Comparison of ENCODE assay signal across 7 cellular contexts in genomic region chrX:52541051-52541450, GRCh38. TPM values are rescaled to one million over a fixed set of nuclear protein-coding genes. Genes with fewer than 3 reads are reported as not detected.
"Had no signal": no experiment of that assay in that cellular context is flagged by ENCODE, and none has a peak within 500 bp of the region (broad histone marks: within the 10 kb centered on the region; RNA-seq: fewer than 3 reads in every experiment).

No MANE protein-coding gene starts in this region.

RNA-seq across cellular contexts. Expression of gene XAGE1B, which starts 24.2 kb away (rescaled TPM):
- total RNA-seq: GM23248, GM23338, H1, H4, H7, H9, HFFc6 had no signal
- polyA plus RNA-seq: GM23248, GM23338, H1 had no signal

RNA-seq across cellular contexts. Expression of gene XAGE1A, which starts 45.4 kb away (rescaled TPM):
- total RNA-seq: GM23248, GM23338, H1, H4, H7, H9, HFFc6 had no signal
- polyA plus RNA-seq: GM23248, GM23338, H1 had no signal
